ENCODE assay signal across 29 cellular contexts in the genomic region with DNA sequence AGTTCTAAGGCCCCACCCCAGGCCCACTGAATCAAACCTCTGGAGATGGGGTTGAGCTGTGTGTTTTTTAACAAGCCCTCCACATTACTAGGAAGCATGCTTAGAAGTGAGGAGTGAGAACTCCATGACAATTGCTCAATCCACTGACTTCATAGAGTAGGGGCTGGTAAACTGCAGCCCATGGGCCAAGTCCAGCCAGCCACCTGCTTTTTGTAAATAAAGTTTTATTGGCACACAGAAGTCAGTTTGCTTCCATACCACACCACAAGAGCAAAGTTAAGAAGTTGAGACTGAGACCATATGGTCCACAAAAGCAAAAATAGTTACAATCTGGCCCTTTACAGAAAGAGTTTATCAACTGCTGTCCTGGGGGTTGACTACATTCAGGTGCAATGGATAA.
"Had no signal": no experiment of that assay in that cellular context is flagged by ENCODE, and none has a peak within 500 bp of the region (broad histone marks: within the 10 kb centered on the region; RNA-seq: fewer than 3 reads in every experiment).

No MANE protein-coding gene starts in this region.

- H3K36me3 Mint-ChIP-seq: stimulated activated effector memory CD8-positive, alpha-beta T cell treated with anti-CD3 and anti-CD28 coated beads, Interleukin-12 subunit alpha, Interleukin-12 subunit beta, amount 100 ng/mL, for 72 hours; stimulated activated memory B cell treated with anti-CD40 and anti-IgM and Interleukin-4, amounts not matched to agents 10 μg/mL and 1 μg/mL and 100 μg/mL, for 72 hours; stimulated activated naive B cell treated with anti-CD40 and anti-IgM and Interleukin-4, amounts not matched to agents 10 μg/mL and 1 μg/mL and 100 μg/mL, for 72 hours; type B pancreatic cell had no signal

- H3K27me3 ChIP-seq: suprapubic skin, testis, thyroid gland, tibial artery, tibial nerve, upper lobe of left lung, upper lobe of right lung, uterus, vagina had no signal

- H3K36me3 ChIP-seq: stomach, suprapubic skin, thoracic aorta, thyroid gland, tibial artery, tibial nerve, transverse colon, upper lobe of left lung, upper lobe of right lung, uterus, vagina had no signal

- H3K4me3 Mint-ChIP-seq: stimulated activated effector memory CD8-positive, alpha-beta T cell treated with anti-CD3 and anti-CD28 coated beads, Interleukin-12 subunit alpha, Interleukin-12 subunit beta, amount 100 ng/mL, for 72 hours; stimulated activated memory B cell treated with anti-CD40 and anti-IgM and Interleukin-4, amounts not matched to agents 10 μg/mL and 1 μg/mL and 100 μg/mL, for 72 hours; stimulated activated naive B cell treated with anti-CD40 and anti-IgM and Interleukin-4, amounts not matched to agents 10 μg/mL and 1 μg/mL and 100 μg/mL, for 72 hours; stimulated activated naive CD8-positive, alpha-beta T cell treated with anti-CD3 and anti-CD28 coated beads, Interleukin-15, amount 100 ng/mL, for 72 hours; stimulated activated naive CD8-positive, alpha-beta T cell treated with anti-CD3 and anti-CD28 coated beads, Interleukin-15, Interleukin-2, amounts not matched to agents 100 ng/mL and 50 ng/mL, for 24 hours; type B pancreatic cell had no signal

- ATAC-seq: stimulated activated effector memory CD8-positive, alpha-beta T cell treated with anti-CD3 and anti-CD28 coated beads, Interleukin-12 subunit alpha, Interleukin-12 subunit beta, amount 100 ng/mL, for 72 hours; stimulated activated memory B cell treated with anti-CD40 and anti-IgM and Interleukin-4, amounts not matched to agents 10 μg/mL and 1 μg/mL and 100 μg/mL, for 72 hours; stimulated activated naive B cell treated with anti-CD40 and anti-IgM and Interleukin-4, amounts not matched to agents 10 μg/mL and 1 μg/mL and 100 μg/mL, for 72 hours; stimulated activated naive CD8-positive, alpha-beta T cell treated with anti-CD3 and anti-CD28 coated beads, Interleukin-15, amount 100 ng/mL, for 72 hours; stimulated activated naive CD8-positive, alpha-beta T cell treated with anti-CD3 and anti-CD28 coated beads, Interleukin-15, Interleukin-2, amounts not matched to agents 100 U/mL and 50 U/mL, for 24 hours; upper lobe of right lung had no signal

- FAIRE-seq: urothelium cell line had no signal

- H3K4me1 ChIP-seq: stomach, suprapubic skin, testis, thyroid gland, tibial artery, tibial nerve, transverse colon, upper lobe of left lung, upper lobe of right lung, uterus, vagina had no signal

- H3K27ac Mint-ChIP-seq: stimulated activated effector memory CD8-positive, alpha-beta T cell treated with anti-CD3 and anti-CD28 coated beads, Interleukin-12 subunit alpha, Interleukin-12 subunit beta, amount 100 ng/mL, for 72 hours; stimulated activated memory B cell treated with anti-CD40 and anti-IgM and Interleukin-4, amounts not matched to agents 10 μg/mL and 1 μg/mL and 100 μg/mL, for 72 hours; stimulated activated naive B cell treated with anti-CD40 and anti-IgM and Interleukin-4, amounts not matched to agents 10 μg/mL and 1 μg/mL and 100 μg/mL, for 72 hours; stimulated activated naive CD8-positive, alpha-beta T cell treated with anti-CD3 and anti-CD28 coated beads, Interleukin-15, amount 100 ng/mL, for 72 hours; stimulated activated naive CD8-positive, alpha-beta T cell treated with anti-CD3 and anti-CD28 coated beads, Interleukin-15, Interleukin-2, amounts not matched to agents 100 ng/mL and 50 ng/mL, for 24 hours; type B pancreatic cell had no signal

- H3K9me3 ChIP-seq: testis, thoracic aorta, thyroid gland, tibial artery, transverse colon, upper lobe of left lung, upper lobe of right lung, uterus, vagina had no signal

- H3K27ac ChIP-seq: stomach, suprapubic skin, testis, thoracic aorta, thyroid gland, tibial artery, tibial nerve, transverse colon, upper lobe of left lung, upper lobe of right lung, uterus, vagina had no signal

- H3K4me1 Mint-ChIP-seq: stimulated activated effector memory CD8-positive, alpha-beta T cell treated with anti-CD3 and anti-CD28 coated beads, Interleukin-12 subunit alpha, Interleukin-12 subunit beta, amount 100 ng/mL, for 72 hours; stimulated activated memory B cell treated with anti-CD40 and anti-IgM and Interleukin-4, amounts not matched to agents 10 μg/mL and 1 μg/mL and 100 μg/mL, for 72 hours had no signal

- DNase-seq: stimulated activated CD4-positive, alpha-beta T cell treated with anti-CD3 and anti-CD28 coated beads, Interleukin-2, amount 100 ng/mL, for 48 hours; stimulated activated CD4-positive, alpha-beta T cell treated with anti-CD3 and anti-CD28 coated beads, Interleukin-4, amount 100 ng/mL, for 1 hour; stimulated activated CD4-positive, alpha-beta T cell treated with anti-CD3 and anti-CD28 coated beads, Interleukin-4, amount 100 ng/mL, for 24 hours; stimulated activated CD4-positive, alpha-beta T cell treated with anti-CD3 and anti-CD28 coated beads, Interleukin-4, amount 100 ng/mL, for 4 hours; stimulated activated CD8-positive, alpha-beta memory T cell treated with anti-CD3 and anti-CD28 coated beads, Interleukin-4, amount 100 ng/mL, for 48 hours; stimulated activated naive B cell treated with anti-CD40 and anti-IgM and Interleukin-4, amounts not matched to agents 10 μg/mL and 1 μg/mL and 100 μg/mL, for 72 hours; stimulated activated naive CD4-positive, alpha-beta T cell; stimulated activated naive CD4-positive, alpha-beta T cell treated with Interleukin-2 at 50 U/mL for 16 hours; stimulated activated naive CD8-positive, alpha-beta T cell treated with anti-CD3 and anti-CD28 coated beads, Interleukin-15, amount 100 ng/mL, for 72 hours; stimulated activated naive CD8-positive, alpha-beta T cell treated with anti-CD3 and anti-CD28 coated beads, Interleukin-15, Interleukin-2, amounts not matched to agents 100 U/mL and 50 U/mL, for 24 hours; stomach; substantia nigra; testis; thyroid gland; tibial artery; transverse colon; trophoblast cell; upper lobe of left lung; upper lobe of right lung; uterus had no signal

- H3K4me3 ChIP-seq: stomach, suprapubic skin, testis, thoracic aorta, thyroid gland, tibial artery, tibial nerve, transverse colon, upper lobe of left lung, upper lobe of right lung, uterus, vagina had no signal
